8 cellular contexts compared by ENCODE assay signal in the genomic region with DNA sequence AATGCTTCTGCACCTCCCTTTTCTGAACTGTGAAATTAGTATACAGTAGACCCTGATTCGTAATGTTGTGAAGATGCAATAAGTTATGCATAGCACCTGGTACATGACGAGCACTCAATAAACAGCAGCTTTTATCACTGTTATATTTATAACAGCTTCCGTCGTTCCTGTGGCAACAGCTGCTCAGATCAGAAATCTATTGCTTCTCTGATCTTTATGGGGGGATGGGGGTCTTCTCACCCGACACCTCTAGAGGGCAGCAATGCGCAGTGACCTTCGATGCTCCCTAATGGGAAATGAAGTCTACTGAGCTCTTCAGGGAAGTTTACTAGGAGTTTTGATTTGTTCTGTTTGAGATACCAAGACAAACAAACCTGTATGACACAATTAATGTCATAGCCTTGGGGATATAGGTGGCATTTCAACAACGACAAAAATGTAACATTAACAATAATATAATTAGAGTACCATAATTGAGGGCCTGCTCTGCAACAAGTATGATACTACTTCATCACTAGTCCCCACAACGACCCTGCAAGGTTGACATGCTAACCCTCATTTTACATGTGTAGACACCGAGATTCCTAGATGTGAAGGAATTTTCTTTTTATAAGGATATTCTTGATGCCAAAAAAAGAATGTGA.
DNase-seq lines count a peak whose midpoint lies in the region; ATAC-seq and TF ChIP-seq lines count a peak whose summit lies in the region.

No MANE protein-coding gene starts in this region.

- H3K27me3 Mint-ChIP-seq in activated CD8-positive, alpha-beta T cell treated with anti-CD3 and anti-CD28 coated beads, Interleukin-2, amount 10 ng/mL, durations not matched to agents 7 days and 5 days (ENCODE audit: low read depth) = peaks cover 40% of the 10 kb centered on the region
- peaks cover 26% of the 10 kb centered on the region for H3K27me3 Mint-ChIP-seq in nephron progenitor cell (ENCODE audit: low read depth, poor library complexity)

- no peak overlapping the region for H3K4me3 ChIP-seq in thyroid gland (replicated peaks in 1 of 3)

- peak; percentile 84 for TF ChIP-seq CTCF in nephron progenitor cell (IDR thresholded peaks at IDR 0.05)
- peak in 5 of 6 experiments; percentile 5 to 59 (median 39) for TF ChIP-seq CTCF in thyroid gland (IDR thresholded peaks at IDR 0.05)

- peaks cover 0 to 5% of the 10 kb centered on the region in 2 donors for H3K4me1 ChIP-seq in thyroid gland

- no peaks in the 10 kb centered on the region for H3K27me3 ChIP-seq in thyroid gland

- no peaks in the 10 kb centered on the region for H3K9me3 Mint-ChIP-seq in activated CD8-positive, alpha-beta T cell treated with anti-CD3 and anti-CD28 coated beads, Interleukin-2, amount 10 ng/mL, durations not matched to agents 7 days and 5 days (ENCODE audit: insufficient read depth)
- H3K9me3 Mint-ChIP-seq in nephron progenitor cell = peaks cover 7% of the 10 kb centered on the region

- POLR2A ChIA-PET in activated CD8-positive, alpha-beta T cell treated with anti-CD3 and anti-CD28 coated beads, Interleukin-2, amount 10 ng/mL, durations not matched to agents 7 days and 5 days (lab: Charles Lee) = no interaction called here

- intact Hi-C loops in thyroid gland (cut with DNase I) = no loop called here

- TF ChIP-seq POLR2A in thyroid gland (IDR thresholded peaks at IDR 0.05) = no peak

- peak; percentile 4 for DNase-seq in CMK (ENCODE audit: low read depth)
- peak; percentile 33 for DNase-seq in NCI-H460 (ENCODE audit: extremely low read depth, low read depth)
- DNase-seq in activated CD8-positive, alpha-beta T cell treated with anti-CD3 and anti-CD28 coated beads, Interleukin-2, amount 10 ng/mL, durations not matched to agents 7 days and 5 days = peak; percentile 83
- peak; percentile 47 for DNase-seq in epidermal melanocyte (ENCODE audit: insufficient read length, low spot score)
- DNase-seq in nephron progenitor cell = peak; percentile 79
- peak; percentile 40 to 47 for DNase-seq in thyroid gland

- no peak overlapping the region for H3K27ac ChIP-seq in thyroid gland

- no peak overlapping the region for H3K27ac Mint-ChIP-seq in activated CD8-positive, alpha-beta T cell treated with anti-CD3 and anti-CD28 coated beads, Interleukin-2, amount 10 ng/mL, durations not matched to agents 7 days and 5 days
- H3K27ac Mint-ChIP-seq in nephron progenitor cell = no peak overlapping the region

- no peaks in the 10 kb centered on the region for H3K36me3 ChIP-seq in thyroid gland

- no peaks in the 10 kb centered on the region for H3K36me3 Mint-ChIP-seq in activated CD8-positive, alpha-beta T cell treated with anti-CD3 and anti-CD28 coated beads, Interleukin-2, amount 10 ng/mL, durations not matched to agents 7 days and 5 days (ENCODE audit: low read depth)
- no peaks in the 10 kb centered on the region for H3K36me3 Mint-ChIP-seq in nephron progenitor cell (ENCODE audit: low read depth)

- CTCF ChIA-PET in activated CD8-positive, alpha-beta T cell treated with anti-CD3 and anti-CD28 coated beads, Interleukin-2, amount 10 ng/mL, durations not matched to agents 7 days and 5 days (lab: Charles Lee) = interaction anchor here (0.6 to 6.5 kb wide), 43 partner anchors 10 to 302 kb away, joined by 3 to 63 read pairs (median 4); a partner anchor contains a TSS

- H3K4me1 Mint-ChIP-seq in activated CD8-positive, alpha-beta T cell treated with anti-CD3 and anti-CD28 coated beads, Interleukin-2, amount 10 ng/mL, durations not matched to agents 7 days and 5 days (ENCODE audit: low read depth) = peaks cover 5% of the 10 kb centered on the region
- H3K4me1 Mint-ChIP-seq in nephron progenitor cell = no peaks in the 10 kb centered on the region

- no peak overlapping the region for H3K4me3 Mint-ChIP-seq in activated CD8-positive, alpha-beta T cell treated with anti-CD3 and anti-CD28 coated beads, Interleukin-2, amount 10 ng/mL, durations not matched to agents 7 days and 5 days
- H3K4me3 Mint-ChIP-seq in nephron progenitor cell = no peak overlapping the region

- ATAC-seq in GM21390 (IDR thresholded peaks at IDR 0.05; ENCODE audit: unreplicated experiment) = peak; percentile 69
- peak; percentile 91 for ATAC-seq in activated CD8-positive, alpha-beta T cell treated with anti-CD3 and anti-CD28 coated beads, Interleukin-2, amount 10 ng/mL, durations not matched to agents 7 days and 5 days
- ATAC-seq in GM18873 (IDR thresholded peaks at IDR 0.05; ENCODE audit: low FRiP score, unreplicated experiment) = no peak

- no peaks in the 10 kb centered on the region for H3K9me3 ChIP-seq in thyroid gland

- WGBS in thyroid gland, 2 donors = 42 to 46% methylated on average over 10 of the region's 10 CpGs

Comparison
In these comparisons a context has a peak if more than half of its experiments do, and no peak if none do; other contexts are left out.
1. DNase-seq: peak in every context shown above with its lines; median percentile 83 in activated CD8-positive, alpha-beta T cell treated with anti-CD3 and anti-CD28 coated beads, Interleukin-2, amount 10 ng/mL, durations not matched to agents 7 days and 5 days; 79 in nephron progenitor cell; 47 in epidermal melanocyte; 44 in thyroid gland; 33 in NCI-H460; 4 in CMK.